Comparison of ENCODE assay signal across 10 cellular contexts in the genomic region with DNA sequence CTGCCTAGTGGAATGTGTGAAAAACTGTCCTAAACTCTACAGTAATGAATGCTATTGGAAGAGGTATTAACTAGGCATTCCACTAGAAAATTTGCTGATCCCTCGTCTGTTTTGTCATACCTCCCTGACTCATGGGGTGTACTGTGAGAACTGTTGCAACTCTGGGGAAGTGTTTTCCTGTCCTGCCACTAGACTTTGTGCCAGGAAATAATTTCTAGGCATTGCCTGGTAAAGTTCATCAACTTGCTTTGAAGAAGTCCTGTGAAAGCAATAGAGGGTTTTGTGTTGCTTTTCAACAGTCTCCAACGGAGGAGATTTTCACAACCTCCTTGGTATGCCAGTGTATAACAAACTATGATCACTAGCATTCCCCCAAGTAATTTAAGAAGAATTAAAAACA.
A peak's percentile ranks its signal among the peaks of the same experiment; 100 is the strongest.
DNase-seq lines count a peak whose midpoint lies in the region; ATAC-seq and TF ChIP-seq lines count a peak whose summit lies in the region.
"Had no signal": no experiment of that assay in that cellular context is flagged by ENCODE, and none has a peak within 500 bp of the region (broad histone marks: within the 10 kb centered on the region; RNA-seq: fewer than 3 reads in every experiment).

No MANE protein-coding gene starts in this region.

- H3K9me3 ChIP-seq in esophagus squamous epithelium, result no peaks in the 10 kb centered on the region
- no peaks in the 10 kb centered on the region for H3K9me3 ChIP-seq in muscle layer of colon (ENCODE audit: low read length)

- H3K9ac ChIP-seq in muscle layer of colon (ENCODE audit: low read length), result no peak overlapping the region

- no peak overlapping the region for H3K4me3 ChIP-seq in esophagus squamous epithelium
- H3K4me3 ChIP-seq in muscle layer of colon (ENCODE audit: low read depth in 1 of 2, low read length in 2 of 2), result no peak overlapping the region

- H3K36me3 ChIP-seq in esophagus squamous epithelium (no peaks in the 10 kb centered on the region), muscle layer of colon (ENCODE audit: insufficient read depth, low read length) (no peaks in the 10 kb centered on the region)

- 2 to 3% methylated on average over 2 of the region's 2 CpGs for WGBS in esophagus squamous epithelium, 2 donors

- DNase-seq in ACHN, result peak; percentile 27
- peak; percentile 34 for DNase-seq in RPMI7951 (ENCODE audit: low read depth)
- no peak for DNase-seq in esophagus squamous epithelium (lab: John Stamatoyannopoulos, UW)
- no peak for DNase-seq in activated CD4-positive, CD25-positive, alpha-beta regulatory T cell (lab: John Stamatoyannopoulos, UW)
- DNase-seq in NCI-H1105 treated with DMSO at 0.1 percent for 48 hours (lab: John Stamatoyannopoulos, UW), result no peak
- DNase-seq: activated CD4-positive, CD25-positive, alpha-beta regulatory T cell treated with anti-CD3 and anti-CD28 coated beads, Interleukin-2, amount 50 U/mL, for 72 hours; kidney had no signal

- H3K4me1 ChIP-seq in esophagus squamous epithelium (peaks cover 13 to 68% (median 32%) of the 10 kb centered on the region in 3 donors), muscle layer of colon (ENCODE audit: insufficient read depth, low read length) (peaks cover 48% of the 10 kb centered on the region)

- TF ChIP-seq CTCF in esophagus squamous epithelium (IDR thresholded peaks at IDR 0.05), result no peak

- H3K27ac ChIP-seq in esophagus squamous epithelium, result peak overlapping the region; percentile 43 to 85 (median 76)
- peak overlapping the region; percentile 46 for H3K27ac ChIP-seq in muscle layer of colon (ENCODE audit: low read depth, low read length)

- ATAC-seq in HG03439 (IDR thresholded peaks at IDR 0.05; ENCODE audit: unreplicated experiment), result no peak
- no peak for ATAC-seq in GM21360 (IDR thresholded peaks at IDR 0.05; ENCODE audit: unreplicated experiment)

- in situ Hi-C loops in ACHN (cut with HindIII; ENCODE audit: low pct_ligation_motif_present, low pct_unique_long_range_greater_than_20kb, low sequenced_read_pairs), result no loop called here

- H3K27me3 ChIP-seq in esophagus squamous epithelium (no peaks in the 10 kb centered on the region), muscle layer of colon (ENCODE audit: control insufficient read depth in 1 of 2, insufficient read depth in 2 of 2, low read length in 2 of 2) (no peaks in the 10 kb centered on the region)

- intact Hi-C loops in esophagus squamous epithelium (cut with DNase I), result no loop called here

- TF ChIP-seq POLR2A in esophagus squamous epithelium (IDR thresholded peaks at IDR 0.05), result no peak

Comparison
In these comparisons a context has a peak if more than half of its experiments do, and no peak if none do; other contexts are left out.
1. DNase-seq: peak in ACHN (single experiment) and RPMI7951 (single experiment); none in esophagus squamous epithelium (single experiment), activated CD4-positive, CD25-positive, alpha-beta regulatory T cell (0 of 4) and NCI-H1105 treated with DMSO at 0.1 percent for 48 hours (single experiment).